18 cellular contexts compared by ENCODE assay signal in genomic region chr16:85621698-85622433, GRCh38. TPM values are rescaled to one million over a fixed set of nuclear protein-coding genes. Genes with fewer than 3 reads are reported as not detected.
DNase-seq lines count a peak whose midpoint lies in the region; ATAC-seq, FAIRE-seq and TF ChIP-seq lines count a peak whose summit lies in the region.
"Had no signal": no experiment of that assay in that cellular context is flagged by ENCODE, and none has a peak within 500 bp of the region (broad histone marks: within the 10 kb centered on the region; RNA-seq: fewer than 3 reads in every experiment).

No MANE protein-coding gene starts in this region.

- H4K20me1 ChIP-seq in HepG2 (ENCODE audit: insufficient read depth, low read length), result peaks cover 99% of the 10 kb centered on the region

- H3K9me3 ChIP-seq in HEK293 (ENCODE audit: control insufficient read depth, insufficient read depth, low read depth, low read length) (no peaks in the 10 kb centered on the region), WERI-Rb-1 (ENCODE audit: severe bottlenecking) (no peaks in the 10 kb centered on the region), HepG2 (ENCODE audit: low read length) (no peaks in the 10 kb centered on the region), stomach (no peaks in the 10 kb centered on the region), A673 (ENCODE audit: low read depth, low read length, poor library complexity, severe bottlenecking) (no peaks in the 10 kb centered on the region)

- intact Hi-C loops in HepG2 (cut with micrococcal nuclease; ENCODE audit: unreplicated experiment), result no loop called here
- intact Hi-C loops in stomach (cut with DNase I; ENCODE audit: low total_unique reads), result no loop called here
- intact Hi-C loops in A673 (cut with micrococcal nuclease; ENCODE audit: unreplicated experiment), result loop anchor here (10.0 kb wide), 1 partner anchor 377 kb away; no protein-coding TSS in a partner anchor

- H3K4me1 ChIP-seq in HEK293 (ENCODE audit: control insufficient read depth, insufficient read depth, low read length), result peaks cover 11% of the 10 kb centered on the region
- peaks cover 47% of the 10 kb centered on the region for H3K4me1 ChIP-seq in HepG2 (ENCODE audit: insufficient read depth, low read length)
- peaks cover 86 to 100% (median 97%) of the 10 kb centered on the region in 4 donors for H3K4me1 ChIP-seq in stomach
- H3K4me1 ChIP-seq in A673 (ENCODE audit: insufficient read depth, low read length, poor library complexity, severe bottlenecking), result peaks cover 39% of the 10 kb centered on the region

- POLR2A ChIA-PET in HEK293 (lab: Yijun Ruan, JAX), result no interaction called here
- POLR2A ChIA-PET in HepG2 (lab: Yijun Ruan, JAX), result interaction anchor here (0.6 to 2.8 kb wide), 4 partner anchors 9 to 65 kb away, joined by 3 to 29 read pairs (median 6); partner anchors contain the start of gene GSE1
- POLR2A ChIA-PET in A673 (lab: Charles Lee; ENCODE audit: low non-redundant PET), result no interaction called here

- H3K4me3 ChIP-seq in HEK293 (ENCODE audit: low read depth, low read length) (no peak overlapping the region), WERI-Rb-1 (ENCODE audit: low read depth, low read length) (no peak overlapping the region), HepG2 (replicated peaks in 1 of 3; ENCODE audit: insufficient read depth in 1 of 3, low read depth in 2 of 3, low read length in 3 of 3) (peak overlapping the region in 1 of 3 experiments; percentile 27; a peak in 2 of 6 replicates), stomach (no peak overlapping the region), A673 (ENCODE audit: low read depth, low read length, poor library complexity, severe bottlenecking) (no peak overlapping the region)

- H3K27me3 ChIP-seq in WERI-Rb-1 (ENCODE audit: insufficient read depth, low read depth, severe bottlenecking) (no peaks in the 10 kb centered on the region), HepG2 (ENCODE audit: control insufficient read depth in 1 of 2, insufficient read depth in 2 of 2, low read length in 2 of 2) (no peaks in the 10 kb centered on the region), stomach (no peaks in the 10 kb centered on the region), A673 (replicated peaks; ENCODE audit: insufficient read depth, low read depth, low read length, poor library complexity) (no peaks in the 10 kb centered on the region)

- H2AFZ ChIP-seq in HepG2 (ENCODE audit: low read length), result no peak overlapping the region

- peak; percentile 100 for FAIRE-seq in HepG2 (lab: Jason Lieb, UNC)
- FAIRE-seq: kidney had no signal

- CTCF ChIA-PET in HEK293 (lab: Yijun Ruan, JAX) (interaction anchor here (0.6 kb wide), 2 partner anchors 55 to 324 kb away, joined by 3 to 4 read pairs; no protein-coding TSS in a partner anchor), HepG2 (lab: Yijun Ruan, JAX; ENCODE audit: low intra/inter-chr PET ratio, low total read pairs) (no interaction called here), A673 (lab: Charles Lee) (no interaction called here)

- peaks cover 98% of the 10 kb centered on the region for H3K79me2 ChIP-seq in HepG2 (ENCODE audit: insufficient read depth, low read length)

- WGBS in HepG2 (ENCODE audit: low lambda C conversion rate), result 23% methylated on average over 13 of the region's 13 CpGs
- WGBS in stomach, 5 donors, result 42 to 66% (median 53%) methylated on average over 13 of the region's 13 CpGs

- TF ChIP-seq CTCF in HEK293 (tag by site-specific recombination; IDR thresholded peaks at IDR 0.05) (no peak), WERI-Rb-1 (IDR thresholded peaks at IDR 0.05; ENCODE audit: low read depth, low read length) (no peak), HepG2 (CRISPR knock-in tag; IDR thresholded peaks at IDR 0.05) (no peak), stomach (IDR thresholded peaks at IDR 0.05) (peak in 1 of 7 experiments; percentile 11), A673 (conservative IDR thresholded peaks at IDR 0.05; ENCODE audit: low read depth, low read length) (no peak)

- TF ChIP-seq EP300 in HepG2 (IDR thresholded peaks at IDR 0.05; ENCODE audit: low read depth in 2 of 2, low read length in 2 of 2) (peak in 1 of 2 experiments; percentile 68; a peak in 2 of 4 replicates), HepG2 (CRISPR knock-in tag; IDR thresholded peaks at IDR 0.05; ENCODE audit: borderline replicate concordance) (no peak), stomach (IDR thresholded peaks at IDR 0.05) (no peak)

- TF ChIP-seq POLR2A in HepG2 (IDR thresholded peaks at IDR 0.05; ENCODE audit: insufficient read depth in 1 of 2, low read depth in 2 of 2, low read length in 2 of 2) (no peak), stomach (IDR thresholded peaks at IDR 0.05) (no peak)

- no peak overlapping the region for H3K27ac ChIP-seq in HEK293 (ENCODE audit: extremely low read depth, low read depth, low read length)
- H3K27ac ChIP-seq in WERI-Rb-1, result peak overlapping the region; percentile 99
- H3K27ac ChIP-seq in HepG2 (ENCODE audit: extremely low read length, insufficient read depth, low read length), result peak overlapping the region; percentile 27
- H3K27ac ChIP-seq in stomach, result peak overlapping the region; percentile 45 to 75 (median 66)
- H3K27ac ChIP-seq in A673 (ENCODE audit: low read depth, low read length, poor library complexity, severe bottlenecking), result no peak overlapping the region

- H3K36me3 ChIP-seq in HEK293 (ENCODE audit: control insufficient read depth in 2 of 2, insufficient read depth in 1 of 2, low read length in 2 of 2), result peaks cover 0 to 60% of the 10 kb centered on the region in 2 experiments; a peak in 2 of 3 replicates
- H3K36me3 ChIP-seq in WERI-Rb-1, result peaks cover 43% of the 10 kb centered on the region
- peaks cover 18 to 26% of the 10 kb centered on the region in 2 experiments for H3K36me3 ChIP-seq in HepG2 (replicated peaks in 1 of 2; ENCODE audit: control insufficient read depth in 1 of 2, insufficient read depth in 2 of 2, low read length in 2 of 2)
- H3K36me3 ChIP-seq in stomach, result peaks cover 0 to 11% (median 5%) of the 10 kb centered on the region in 4 donors
- no peaks in the 10 kb centered on the region for H3K36me3 ChIP-seq in A673 (ENCODE audit: insufficient read depth, low read length, poor library complexity, severe bottlenecking)

- H3K9ac ChIP-seq in HepG2 (ENCODE audit: insufficient read depth, low read depth, low read length), result no peak overlapping the region

- BruUV-seq in HepG2 (replicated peaks; lab: Mats Ljungman, UMichigan) (no TSS peak), A673 (replicated peaks; lab: Mats Ljungman, UMichigan) (no TSS peak)

- H3K4me2 ChIP-seq in HepG2 (ENCODE audit: low read depth, low read length), result peak overlapping the region; percentile 72

- ATAC-seq in HepG2 (peak; percentile 84), GM21515 (IDR thresholded peaks at IDR 0.05; ENCODE audit: unreplicated experiment) (no peak)
- ATAC-seq: activated CD4-positive, CD25-positive, alpha-beta regulatory T cell treated with anti-CD3 and anti-CD28 coated beads, Interleukin-2, amount 50 U/mL, for 24 hours had no signal

- in situ Hi-C loops in HepG2 (cut with HindIII; ENCODE audit: extremely low pct_ligation_motif_present, low pct_unique_long_range_greater_than_20kb), result no loop called here

- DNase-seq in WERI-Rb-1 (no peak), HepG2 (ENCODE audit: low spot score) (peak; percentile 95), stomach (peak; percentile 88), A673 (ENCODE audit: low spot score) (no peak), medulla oblongata (ENCODE audit: extremely low spot score) (no peak)
- DNase-seq: C1 segment of cervical spinal cord; DND-41; H9; hippocampal formation; kidney; MM.1S; NCI-H187; SHP77; stimulated activated CD4-positive, alpha-beta T cell treated with anti-CD3 and anti-CD28 coated beads, Interleukin-4, amount 100 ng/mL, for 1 hour; T-helper 2 cell had no signal

- 0 out of 2 replicates have a peak, but pooled peaks have one; percentile 17 for TF ChIP-seq RAD21 in HepG2 (CRISPR knock-in tag; IDR thresholded peaks at IDR 0.05)

TF ChIP-seq in HepG2, 621 proteins besides CTCF, POLR2A, EP300 and RAD21 (continues in another document):
- no peak for TF ChIP-seq HOXA7 (CRISPR knock-in tag; IDR thresholded peaks at IDR 0.05)
- no peak for TF ChIP-seq NR0B2 (CRISPR knock-in tag; IDR thresholded peaks at IDR 0.05)
- TF ChIP-seq TBP (CRISPR knock-in tag; IDR thresholded peaks at IDR 0.05), result no peak
- TF ChIP-seq SALL1 (CRISPR knock-in tag; IDR thresholded peaks at IDR 0.05), result peak; percentile 70
- TF ChIP-seq ZNF121 (CRISPR knock-in tag; IDR thresholded peaks at IDR 0.05), result peak; percentile 68; the same call in 1 of the 2 replicates

RNA-seq across cellular contexts. Expression of gene GSE1, which starts 8.7 kb away (rescaled TPM):
- total RNA-seq in HepG2 (2016; rRNA removed; fragmentation: Illumina TruSeq; extraction: Trizol) (16.1 and 19.5 TPM in 2 replicates), stomach (100 to 1,000 TPM in 4 of 5 donors, 10 to 100 TPM in 1; 58.2 to 294 (median 141) TPM), A673 (2021) (64.2 and 72.4 TPM in 2 replicates)
- total RNA-seq in HepG2 (2016; cell fraction: cytosol; rRNA removed; fragmentation: Illumina TruSeq; extraction: Trizol; ENCODE audit: low read depth), result 13.0 and 16.7 TPM in 2 replicates
- total RNA-seq in HepG2 (2016; cell fraction: insoluble cytoplasmic fraction; rRNA removed; fragmentation: Illumina TruSeq; extraction: Trizol), result 15.4 and 17.4 TPM in 2 replicates
- 18.2 and 21.4 TPM in 2 replicates for total RNA-seq in HepG2 (2016; cell fraction: membrane; rRNA removed; fragmentation: Illumina TruSeq; extraction: Trizol)
- total RNA-seq in HepG2 (2016; cell fraction: nucleus; rRNA removed; fragmentation: Illumina TruSeq; extraction: Trizol), result 31.6 and 33.0 TPM in 2 replicates
- polyA plus RNA-seq in HepG2 (2011; rRNA removed) (31.2 and 37.7 TPM in 2 replicates), stomach (10 to 100 TPM; 11.8 to 21.1 (median 12.9) TPM)
- polyA plus RNA-seq in HepG2 (2011; cell fraction: cytosol; rRNA removed), result 20.9 and 26.7 TPM in 2 replicates
- 132 and 135 TPM in 2 replicates for polyA plus RNA-seq in HepG2 (2011; cell fraction: nucleus; rRNA removed)
- polyA plus RNA-seq in HepG2 (2012), result 43.5 and 43.7 TPM in 2 replicates
- polyA plus RNA-seq in HepG2 (2016; cell fraction: cytosol; fragmentation: Illumina TruSeq; extraction: Trizol; ENCODE audit: low read depth), result 1.4 and 1.7 TPM in 2 replicates
- polyA plus RNA-seq in HepG2 (2016; cell fraction: insoluble cytoplasmic fraction; fragmentation: Illumina TruSeq; extraction: Trizol; ENCODE audit: low read depth), result 22.8 and 30.2 TPM in 2 replicates
- polyA plus RNA-seq in HepG2 (2016; cell fraction: membrane; fragmentation: Illumina TruSeq; extraction: Trizol; ENCODE audit: low read depth), result 4.4 and 5.4 TPM in 2 replicates
- 70.9 and 78.3 TPM in 2 replicates for polyA plus RNA-seq in HepG2 (2016; cell fraction: nucleus; fragmentation: Illumina TruSeq; extraction: Trizol; ENCODE audit: insufficient read depth, low read depth)
- 24.8 and 50.4 TPM in 2 replicates for polyA minus RNA-seq in HepG2 (2011; rRNA and poly(A)+ RNA removed; ENCODE audit: low replicate concordance)
- polyA minus RNA-seq in HepG2 (2011; cell fraction: cytosol; rRNA and poly(A)+ RNA removed), result 36.3 and 45.8 TPM in 2 replicates
- 83.8 and 96.8 TPM in 2 replicates for polyA minus RNA-seq in HepG2 (2011; cell fraction: nucleus; rRNA and poly(A)+ RNA removed)

Comparison
In these comparisons a context has a peak if more than half of its experiments do, and no peak if none do; other contexts are left out.
1. H3K27ac ChIP-seq: peak in WERI-Rb-1 (single experiment), HepG2 (single experiment) and stomach (5 of 5); none in HEK293 (single experiment) and A673 (single experiment).
2. DNase-seq: peak in HepG2 (single experiment) and stomach (single experiment); none in WERI-Rb-1 (single experiment), A673 (single experiment) and medulla oblongata (single experiment).
3. Of the 63 proteins assayed by ChIP-seq in both HepG2 and HEK293: peak only in HepG2: ATF2, MEIS1, PATZ1, PRDM10, SALL2, YY1 and 7 more; only in HEK293: none; in both: REST; in neither: 49.